Comparison of ENCODE assay signal across 19 cellular contexts in genomic region chr10:29709484-29710002, GRCh38.
DNase-seq lines count a peak whose midpoint lies in the region; ATAC-seq and TF ChIP-seq lines count a peak whose summit lies in the region.
"Had no signal": no experiment of that assay in that cellular context is flagged by ENCODE, and none has a peak within 500 bp of the region (broad histone marks: within the 10 kb centered on the region; RNA-seq: fewer than 3 reads in every experiment).

No MANE protein-coding gene starts in this region.

- no peaks in the 10 kb centered on the region for H3K9me3 ChIP-seq in cardiac muscle cell (ENCODE audit: low read depth)
- H3K9me3 ChIP-seq: SK-N-SH had no signal

- intact Hi-C loops in left ventricle myocardium superior (cut with micrococcal nuclease) (no loop called here), posterior cingulate gyrus (cut with DNase I) (no loop called here)

- H3K27me3 ChIP-seq in cardiac muscle cell: no peaks in the 10 kb centered on the region
- H3K27me3 ChIP-seq: MG63 had no signal

- H3K27ac ChIP-seq in cardiac muscle cell: peak overlapping the region; percentile 51
- H3K27ac ChIP-seq: C4-2B, PC-9, RWPE1 had no signal

- DNase-seq in cardiac muscle cell (ENCODE audit: low read depth in 1 of 2, low spot score in 1 of 2): no peak
- no peak for DNase-seq in left ventricle myocardium superior
- no peak for DNase-seq in nephron progenitor cell
- DNase-seq in stimulated activated CD4-positive, alpha-beta T cell treated with anti-CD3 and anti-CD28 coated beads, Interleukin-4, amount 100 ng/mL, for 4 hours: no peak
- DNase-seq in foreskin fibroblast: no peak
- DNase-seq in activated naive CD8-positive, alpha-beta T cell treated with anti-CD3 and anti-CD28 coated beads, Interleukin-2, amount 50 U/mL, for 24 hours: no peak
- DNase-seq in posterior cingulate gyrus: no peak
- DNase-seq: Calu3; CD8-positive, alpha-beta memory T cell; DMS153; MG63; NCI-H1694 treated with DMSO at 0.1 percent for 48 hours; NCI-H2081 treated with DMSO at 0.1 percent for 48 hours; PC-9; SHP77 treated with DMSO at 0.1 percent for 48 hours; SK-N-SH had no signal

- H3K27ac Mint-ChIP-seq in nephron progenitor cell: peak overlapping the region; percentile 50
- no peak overlapping the region for H3K27ac Mint-ChIP-seq in activated naive CD8-positive, alpha-beta T cell treated with anti-CD3 and anti-CD28 coated beads, Interleukin-2, amount 50 U/mL, for 24 hours
- H3K27ac Mint-ChIP-seq: CD8-positive, alpha-beta memory T cell had no signal

- ATAC-seq in left ventricle myocardium superior (no peak), esophagus mucosa (peak; percentile 47)
- ATAC-seq in activated naive CD8-positive, alpha-beta T cell treated with anti-CD3 and anti-CD28 coated beads, Interleukin-2, amount 50 U/mL, for 24 hours: no peak

- H3K9me3 Mint-ChIP-seq in nephron progenitor cell: peaks cover 38% of the 10 kb centered on the region
- H3K9me3 Mint-ChIP-seq in activated naive CD8-positive, alpha-beta T cell treated with anti-CD3 and anti-CD28 coated beads, Interleukin-2, amount 50 U/mL, for 24 hours: no peaks in the 10 kb centered on the region
- H3K9me3 Mint-ChIP-seq: CD8-positive, alpha-beta memory T cell had no signal

- H3K4me1 ChIP-seq in cardiac muscle cell (ENCODE audit: low read depth): peaks cover 39% of the 10 kb centered on the region

- H3K36me3 ChIP-seq in cardiac muscle cell: no peaks in the 10 kb centered on the region
- H3K36me3 ChIP-seq: MG63 had no signal

- peaks cover 53% of the 10 kb centered on the region for H3K36me3 Mint-ChIP-seq in nephron progenitor cell (ENCODE audit: low read depth)
- H3K36me3 Mint-ChIP-seq in activated naive CD8-positive, alpha-beta T cell treated with anti-CD3 and anti-CD28 coated beads, Interleukin-2, amount 50 U/mL, for 24 hours (ENCODE audit: low read depth): peaks cover 12% of the 10 kb centered on the region

- H3K4me1 Mint-ChIP-seq in nephron progenitor cell: peaks cover 35% of the 10 kb centered on the region
- peaks cover 14% of the 10 kb centered on the region for H3K4me1 Mint-ChIP-seq in activated naive CD8-positive, alpha-beta T cell treated with anti-CD3 and anti-CD28 coated beads, Interleukin-2, amount 50 U/mL, for 24 hours

- TF ChIP-seq CTCF in cardiac muscle cell (IDR thresholded peaks at IDR 0.05; ENCODE audit: low read depth, low read length) (no peak), nephron progenitor cell (IDR thresholded peaks at IDR 0.05) (no peak), foreskin fibroblast (IDR thresholded peaks at IDR 0.05; ENCODE audit: low read depth, low read length) (no peak)

- H3K4me3 ChIP-seq in cardiac muscle cell: no peak overlapping the region
- no peak overlapping the region for H3K4me3 ChIP-seq in foreskin fibroblast (ENCODE audit: low read depth in 1 of 2, low read length in 2 of 2)
- H3K4me3 ChIP-seq: MG63, PC-9 had no signal

- H3K27me3 Mint-ChIP-seq in nephron progenitor cell (ENCODE audit: low read depth, poor library complexity): no peaks in the 10 kb centered on the region
- H3K27me3 Mint-ChIP-seq in activated naive CD8-positive, alpha-beta T cell treated with anti-CD3 and anti-CD28 coated beads, Interleukin-2, amount 50 U/mL, for 24 hours: no peaks in the 10 kb centered on the region

- H3K4me3 Mint-ChIP-seq in nephron progenitor cell: no peak overlapping the region
- no peak overlapping the region for H3K4me3 Mint-ChIP-seq in activated naive CD8-positive, alpha-beta T cell treated with anti-CD3 and anti-CD28 coated beads, Interleukin-2, amount 50 U/mL, for 24 hours
- H3K4me3 Mint-ChIP-seq: CD8-positive, alpha-beta memory T cell had no signal
